ENCODE assay signal across 11 cellular contexts in genomic region chr5:61619289-61619688, GRCh38.
"Had no signal": no experiment of that assay in that cellular context is flagged by ENCODE, and none has a peak within 500 bp of the region (broad histone marks: within the 10 kb centered on the region; RNA-seq: fewer than 3 reads in every experiment).

No MANE protein-coding gene starts in this region.

- H3K4me1 ChIP-seq: left lung had no signal

- H3K9me3 ChIP-seq: left lung had no signal

- H3K36me3 ChIP-seq: left lung had no signal

- H3K27ac ChIP-seq: left lung had no signal

- ATAC-seq: left lung had no signal

- H3K4me3 ChIP-seq: left lung had no signal

- DNase-seq: activated CD4-positive, alpha-beta T cell treated with anti-CD3 and anti-CD28 coated beads, Interleukin-2, amount 50 U/mL, for 1 hour; activated naive CD4-positive, alpha-beta T cell treated with anti-CD3 and anti-CD28 coated beads, Interleukin-2, amount 10 ng/mL, durations not matched to agents 7 days and 5 days; central memory CD4-positive, alpha-beta T cell; left lung; mesendoderm; nephron progenitor cell; retina; stimulated activated CD4-positive, alpha-beta T cell treated with anti-CD3 and anti-CD28 coated beads, Interleukin-4, amount 100 ng/mL, for 1 hour; stimulated activated CD8-positive, alpha-beta memory T cell treated with anti-CD3 and anti-CD28 coated beads, Interleukin-4, amount 100 ng/mL, for 48 hours; T-helper 2 cell; trophoblast cell had no signal

- H3K27me3 ChIP-seq: left lung had no signal
